24 cellular contexts compared by ENCODE assay signal in genomic region chr6:37552267-37552666, GRCh38. TPM values are rescaled to one million over a fixed set of nuclear protein-coding genes. Genes with fewer than 3 reads are reported as not detected.
A peak's percentile ranks its signal among the peaks of the same experiment; 100 is the strongest.
DNase-seq lines count a peak whose midpoint lies in the region; ATAC-seq, FAIRE-seq and TF ChIP-seq lines count a peak whose summit lies in the region.
"Had no signal": no experiment of that assay in that cellular context is flagged by ENCODE, and none has a peak within 500 bp of the region (broad histone marks: within the 10 kb centered on the region; RNA-seq: fewer than 3 reads in every experiment).

No MANE protein-coding gene starts in this region.

- H3K9me3 ChIP-seq in IMR-90 (ENCODE audit: control insufficient read depth, insufficient read depth, low read length): no peaks in the 10 kb centered on the region
- H3K9me3 ChIP-seq in WERI-Rb-1 (ENCODE audit: severe bottlenecking): no peaks in the 10 kb centered on the region

- no peak for TF ChIP-seq RAD21 in IMR-90 (IDR thresholded peaks at IDR 0.05; ENCODE audit: low read length)

- no peak overlapping the region for H4K5ac ChIP-seq in IMR-90 (ENCODE audit: low read depth, low read length)

- H2BK5ac ChIP-seq in IMR-90 (ENCODE audit: low read depth, low read length, poor library complexity, severe bottlenecking): no peak overlapping the region

- DNase-seq in DMS 273 (lab: John Stamatoyannopoulos, UW; ENCODE audit: unreplicated experiment) (peak; percentile 41), DMS 273 treated with DMSO at 0.1 percent for 48 hours (lab: John Stamatoyannopoulos, UW) (no peak), IMR-90 (no peak), WERI-Rb-1 (peak; percentile 85), Calu3 (no peak), foreskin fibroblast (no peak), H54 (ENCODE audit: insufficient read length, low spot score) (no peak)
- DNase-seq in stimulated activated naive B cell treated with anti-CD40 and anti-IgM and Interleukin-4, amounts not matched to agents 10 μg/mL and 1 μg/mL and 100 μg/mL, for 72 hours: no peak
- DNase-seq: CD4-positive, CD25-positive, alpha-beta regulatory T cell; COR-L47; DMS53; H7; Karpas-422; MM.1S; NCI-H1092; NCI-H1436 treated with DMSO at 0.1 percent for 48 hours; NCI-H2029; NCI-H345; NCI-H526 treated with DMSO at 0.1 percent for 48 hours; SHP77 had no signal

- H3K36me3 Mint-ChIP-seq in stimulated activated naive B cell treated with anti-CD40 and anti-IgM and Interleukin-4, amounts not matched to agents 10 μg/mL and 1 μg/mL and 100 μg/mL, for 72 hours: no peaks in the 10 kb centered on the region
- H3K36me3 Mint-ChIP-seq in Calu3 (ENCODE audit: insufficient read depth, unreplicated experiment): no peaks in the 10 kb centered on the region
- H3K36me3 Mint-ChIP-seq: CD4-positive, CD25-positive, alpha-beta regulatory T cell; IgD-negative memory B cell had no signal

- no peak for ATAC-seq in IMR-90 (ENCODE audit: low read depth)
- ATAC-seq in stimulated activated naive B cell treated with anti-CD40 and anti-IgM and Interleukin-4, amounts not matched to agents 10 μg/mL and 1 μg/mL and 100 μg/mL, for 72 hours (replicated peaks): no peak

- WGBS in IMR-90 (ENCODE audit: extremely low coverage in 2 of 2, insufficient read length in 1 of 2), 2 experiments: no CpG with 5 or more reads among the region's 4 CpGs

- FAIRE-seq in H54 (lab: Jason Lieb, UNC): no peak
- FAIRE-seq: HTR-8/SVneo had no signal

- H2AK9ac ChIP-seq in IMR-90 (replicated peaks; ENCODE audit: low read depth, low read length, poor library complexity): no peak overlapping the region

- no peak overlapping the region for H3K56ac ChIP-seq in IMR-90 (ENCODE audit: extremely low read depth, insufficient read depth, low read length)

- H3K36me3 ChIP-seq in IMR-90 (ENCODE audit: control insufficient read depth, insufficient read depth, low read length) (no peaks in the 10 kb centered on the region), WERI-Rb-1 (no peaks in the 10 kb centered on the region)

- intact Hi-C loops in IMR-90 (cut with micrococcal nuclease) (no loop called here), Calu3 (cut with micrococcal nuclease; ENCODE audit: unreplicated experiment) (no loop called here)

- peaks cover 79 to 99% of the 10 kb centered on the region in 2 donors for H3K4me1 Mint-ChIP-seq in stimulated activated naive B cell treated with anti-CD40 and anti-IgM and Interleukin-4, amounts not matched to agents 10 μg/mL and 1 μg/mL and 100 μg/mL, for 72 hours
- peaks cover 37% of the 10 kb centered on the region for H3K4me1 Mint-ChIP-seq in Calu3 (ENCODE audit: low read depth, unreplicated experiment)

- H3K4ac ChIP-seq in IMR-90 (ENCODE audit: low read depth, low read length): no peak overlapping the region

- H3K9me1 ChIP-seq in IMR-90 (ENCODE audit: insufficient read depth, low read length): peaks cover 7% of the 10 kb centered on the region; the same call in 1 of the 2 replicates

- CTCF ChIA-PET in IMR-90 (lab: Yijun Ruan, JAX) (no interaction called here), Calu3 (lab: Charles Lee) (no interaction called here)

- no peaks in the 10 kb centered on the region for H3K27me3 Mint-ChIP-seq in stimulated activated naive B cell treated with anti-CD40 and anti-IgM and Interleukin-4, amounts not matched to agents 10 μg/mL and 1 μg/mL and 100 μg/mL, for 72 hours
- peaks cover 19% of the 10 kb centered on the region for H3K27me3 Mint-ChIP-seq in Calu3 (ENCODE audit: unreplicated experiment)
- H3K27me3 Mint-ChIP-seq: CD4-positive, CD25-positive, alpha-beta regulatory T cell; IgD-negative memory B cell had no signal

- H2AFZ ChIP-seq in IMR-90 (replicated peaks; ENCODE audit: low read length, poor library complexity): no peak overlapping the region

- H3K4me2 ChIP-seq in IMR-90 (ENCODE audit: low read depth, low read length): no peak overlapping the region; the same call in 1 of the 2 replicates

- in situ Hi-C loops in IMR-90 (cut with MboI; ENCODE audit: low sequenced_read_pairs): no loop called here

- no peaks in the 10 kb centered on the region for H3K9me3 Mint-ChIP-seq in stimulated activated naive B cell treated with anti-CD40 and anti-IgM and Interleukin-4, amounts not matched to agents 10 μg/mL and 1 μg/mL and 100 μg/mL, for 72 hours
- no peaks in the 10 kb centered on the region for H3K9me3 Mint-ChIP-seq in Calu3 (ENCODE audit: low read depth, unreplicated experiment)
- H3K9me3 Mint-ChIP-seq: CD4-positive, CD25-positive, alpha-beta regulatory T cell; IgD-negative memory B cell had no signal

- H2BK20ac ChIP-seq in IMR-90 (ENCODE audit: low read depth, low read length): peak overlapping the region; percentile 1; the same call in 1 of the 2 replicates

- no peak overlapping the region for H3K18ac ChIP-seq in IMR-90 (ENCODE audit: low read depth, low read length)

- H2AK5ac ChIP-seq in IMR-90 (ENCODE audit: low read depth, low read length): peak overlapping the region; percentile 30

- H3K4me3 ChIP-seq in IMR-90 (ENCODE audit: insufficient read depth, low read depth, low read length) (no peak overlapping the region), WERI-Rb-1 (ENCODE audit: low read depth, low read length) (no peak overlapping the region), foreskin fibroblast (ENCODE audit: low read depth in 1 of 2, low read length in 2 of 2) (no peak overlapping the region)
- H3K4me3 ChIP-seq: SK-N-MC had no signal

- H3K27me3 ChIP-seq in IMR-90 (ENCODE audit: control insufficient read depth, insufficient read depth, low read length) (no peaks in the 10 kb centered on the region; the same call in 1 of the 2 replicates), WERI-Rb-1 (ENCODE audit: insufficient read depth, low read depth, severe bottlenecking) (no peaks in the 10 kb centered on the region)

- no peak overlapping the region for H3K14ac ChIP-seq in IMR-90 (replicated peaks; ENCODE audit: low read depth, low read length)

- no peak for TF ChIP-seq POLR2A in IMR-90 (IDR thresholded peaks at IDR 0.05; ENCODE audit: low read depth, low read length)
- TF ChIP-seq POLR2A in H54 (IDR thresholded peaks at IDR 0.05; ENCODE audit: low read depth, low read length): no peak

- H4K91ac ChIP-seq in IMR-90 (ENCODE audit: insufficient read depth, low read depth, low read length): no peak overlapping the region

- no peak overlapping the region for H4K8ac ChIP-seq in IMR-90 (ENCODE audit: low read depth in 2 of 2, low read length in 2 of 2)

- H4K20me1 ChIP-seq in IMR-90 (ENCODE audit: insufficient read depth, low read length): no peaks in the 10 kb centered on the region; the same call in 1 of the 2 replicates

- dilution Hi-C loops in IMR-90 (cut with HindIII; ENCODE audit: low sequenced_read_pairs, unreplicated experiment): no loop called here

- H2BK15ac ChIP-seq in IMR-90 (ENCODE audit: low read depth, low read length): no peak overlapping the region

- H3K9ac ChIP-seq in IMR-90 (ENCODE audit: low read depth, low read length): no peak overlapping the region

- no peak overlapping the region for H3K4me3 Mint-ChIP-seq in stimulated activated naive B cell treated with anti-CD40 and anti-IgM and Interleukin-4, amounts not matched to agents 10 μg/mL and 1 μg/mL and 100 μg/mL, for 72 hours
- H3K4me3 Mint-ChIP-seq in Calu3 (ENCODE audit: low read depth, unreplicated experiment): no peak overlapping the region
- H3K4me3 Mint-ChIP-seq: CD4-positive, CD25-positive, alpha-beta regulatory T cell had no signal

- H3K23ac ChIP-seq in IMR-90 (ENCODE audit: low read depth, low read length): no peak overlapping the region

- H3K27ac ChIP-seq in IMR-90 (ENCODE audit: insufficient read depth, low read length) (no peak overlapping the region), WERI-Rb-1 (peak overlapping the region; percentile 44)
- H3K27ac ChIP-seq: 22Rv1, SK-N-MC had no signal

- H3K79me1 ChIP-seq in IMR-90 (ENCODE audit: low read depth in 1 of 2, low read length in 2 of 2): no peaks in the 10 kb centered on the region

- H3K27ac Mint-ChIP-seq in stimulated activated naive B cell treated with anti-CD40 and anti-IgM and Interleukin-4, amounts not matched to agents 10 μg/mL and 1 μg/mL and 100 μg/mL, for 72 hours: peak overlapping the region; percentile 95
- H3K27ac Mint-ChIP-seq in Calu3 (ENCODE audit: unreplicated experiment): no peak overlapping the region
- H3K27ac Mint-ChIP-seq: CD4-positive, CD25-positive, alpha-beta regulatory T cell had no signal

- BruUV-seq in IMR-90 (replicated peaks; lab: Mats Ljungman, UMichigan) (no TSS peak), Calu3 (replicated peaks; lab: Mats Ljungman, UMichigan) (no TSS peak)

- peaks cover 20% of the 10 kb centered on the region for H3K4me1 ChIP-seq in IMR-90 (ENCODE audit: control insufficient read depth, insufficient read depth, low read length)

- POLR2A ChIA-PET in IMR-90 (lab: Charles Lee; ENCODE audit: unreplicated experiment): no interaction called here

- 0 out of 2 replicates have a peak overlapping the region, but pooled peaks have one; percentile 1 for H2BK120ac ChIP-seq in IMR-90 (ENCODE audit: low read depth, low read length)

- TF ChIP-seq CTCF in IMR-90 (conservative IDR thresholded peaks at IDR 0.05; ENCODE audit: low read depth, low read length) (no peak), WERI-Rb-1 (IDR thresholded peaks at IDR 0.05; ENCODE audit: low read depth, low read length) (no peak), Calu3 (IDR thresholded peaks at IDR 0.05; ENCODE audit: unreplicated experiment) (no peak), foreskin fibroblast (IDR thresholded peaks at IDR 0.05; ENCODE audit: low read depth, low read length) (no peak)

TF ChIP-seq in IMR-90, 13 proteins besides CTCF, POLR2A, EP300 and RAD21:
- TF ChIP-seq FOS (IDR thresholded peaks at IDR 0.05; ENCODE audit: low read depth, low read length): no peak
- TF ChIP-seq CHD1 (IDR thresholded peaks at IDR 0.05; ENCODE audit: low read depth, low read length): no peak

RNA-seq across cellular contexts. Expression of gene CCDC167, which starts 52.6 kb away (rescaled TPM):
- 35.8 and 59.4 TPM in 2 replicates for total RNA-seq in IMR-90 (2012; rRNA removed)
- polyA plus RNA-seq in IMR-90 (2012; rRNA removed): 78.2 and 96.8 TPM in 2 replicates
- 69.5 and 225 TPM in 2 replicates for polyA plus RNA-seq in IMR-90 (2012; cell fraction: cytosol; rRNA removed)
- polyA plus RNA-seq in IMR-90 (2012; cell fraction: nucleus; rRNA removed; ENCODE audit: low replicate concordance): 17.6 and 35.1 TPM in 2 replicates
- 30.1 and 40.2 TPM in 2 replicates for total RNA-seq in Calu3 (2022)

Comparison
In these comparisons a context has a peak if more than half of its experiments do, and no peak if none do; other contexts are left out.
1. DNase-seq: peak in DMS 273 (single experiment) and WERI-Rb-1 (single experiment); none in DMS 273 treated with DMSO at 0.1 percent for 48 hours (single experiment), IMR-90 (single experiment), stimulated activated naive B cell treated with anti-CD40 and anti-IgM and Interleukin-4, amounts not matched to agents 10 μg/mL and 1 μg/mL and 100 μg/mL, for 72 hours (single experiment), Calu3 (single experiment), foreskin fibroblast (0 of 2) and H54 (single experiment).